ENCODE assay signal across 8 cellular contexts in genomic region chr16:85253127-85253941, GRCh38.
A peak's percentile ranks its signal among the peaks of the same experiment; 100 is the strongest.
DNase-seq lines count a peak whose midpoint lies in the region; ATAC-seq and TF ChIP-seq lines count a peak whose summit lies in the region.

No MANE protein-coding gene starts in this region.

- no peaks in the 10 kb centered on the region for H3K9me3 ChIP-seq in neural cell (ENCODE audit: low read length)
- H3K9me3 ChIP-seq in stomach, result no peaks in the 10 kb centered on the region

- ATAC-seq in HG03108 (IDR thresholded peaks at IDR 0.05; ENCODE audit: unreplicated experiment), result no peak

- intact Hi-C loops in stomach (cut with DNase I; ENCODE audit: low total_unique reads), result no loop called here

- peaks cover 0 to 19% (median 4%) of the 10 kb centered on the region in 4 donors for H3K4me1 ChIP-seq in stomach

- H3K4me3 ChIP-seq in neural cell (ENCODE audit: low read length), result no peak overlapping the region
- no peak overlapping the region for H3K4me3 ChIP-seq in stomach

- WGBS in stomach, 5 donors, result 34 to 64% (median 44%) methylated on average over 6 to 18 of the region's 20 CpGs

- H4K20me1 ChIP-seq in neural cell (ENCODE audit: insufficient read depth), result no peaks in the 10 kb centered on the region

- no peaks in the 10 kb centered on the region for H3F3A ChIP-seq in neural cell (ENCODE audit: insufficient read depth, low read length, poor library complexity, severe bottlenecking)

- no peaks in the 10 kb centered on the region for H3K79me2 ChIP-seq in neural cell (replicated peaks; ENCODE audit: insufficient read depth, low read length)

- H3K9ac ChIP-seq in neural cell (ENCODE audit: low read length), result no peak overlapping the region

- peak; percentile 99 for DNase-seq in 8988T
- DNase-seq in GM13976 (ENCODE audit: low spot score), result peak; percentile 93
- peak; percentile 83 for DNase-seq in NCI-H2171 (lab: John Stamatoyannopoulos, UW)
- DNase-seq in activated CD8-positive, alpha-beta memory T cell treated with anti-CD3 and anti-CD28 coated beads, Interleukin-2, amount 50 U/mL, for 4 hours, result peak; percentile 70
- peak; percentile 45 to 67 for DNase-seq in erythroblast (lab: John Stamatoyannopoulos, UW)
- DNase-seq in stomach, result peak; percentile 70

- in situ Hi-C loops in GM13976 (cut with MboI; ENCODE audit: low sequenced_read_pairs, unreplicated experiment), result no loop called here

- peak; percentile 89 for TF ChIP-seq RAD21 in neural cell (conservative IDR thresholded peaks at IDR 0.05)

- H3K27ac ChIP-seq in neural cell (ENCODE audit: low read length), result no peak overlapping the region
- no peak overlapping the region for H3K27ac ChIP-seq in stomach

- no peak overlapping the region for H3K4me2 ChIP-seq in neural cell (ENCODE audit: low read length)

- no peaks in the 10 kb centered on the region for H3K27me3 ChIP-seq in neural cell (ENCODE audit: insufficient read depth, low read depth, low read length)
- H3K27me3 ChIP-seq in stomach, result peaks cover 0 to 4% (median 2%) of the 10 kb centered on the region in 3 donors

- no peak for TF ChIP-seq EP300 in neural cell (conservative IDR thresholded peaks at IDR 0.05; ENCODE audit: poor library complexity, severe bottlenecking)
- no peak for TF ChIP-seq EP300 in stomach (IDR thresholded peaks at IDR 0.05)

- TF ChIP-seq CTCF in GM13976 (IDR thresholded peaks at IDR 0.05; ENCODE audit: borderline replicate concordance, control extremely low read depth, extremely low read depth, insufficient read depth, missing control alignments), result peak; percentile 98
- TF ChIP-seq CTCF in neural cell (IDR thresholded peaks at IDR 0.05; ENCODE audit: poor library complexity, severe bottlenecking), result peak; percentile 94
- TF ChIP-seq CTCF in stomach (IDR thresholded peaks at IDR 0.05), result peak in 5 of 7 experiments; percentile 51 to 93 (median 89)

- H2AFZ ChIP-seq in neural cell (ENCODE audit: low read depth, low read length), result no peak overlapping the region

- H3K36me3 ChIP-seq in neural cell (ENCODE audit: insufficient read depth, low read length), result no peaks in the 10 kb centered on the region
- no peaks in the 10 kb centered on the region for H3K36me3 ChIP-seq in stomach

- TF ChIP-seq POLR2A in erythroblast (IDR thresholded peaks at IDR 0.05; ENCODE audit: low read length) (no peak), stomach (IDR thresholded peaks at IDR 0.05) (no peak)

- H3K9me2 ChIP-seq in neural cell (ENCODE audit: insufficient read depth, low read length), result no peaks in the 10 kb centered on the region

TF ChIP-seq in neural cell, 6 proteins besides CTCF, POLR2A, EP300 and RAD21:
- TF ChIP-seq SMC3 (conservative IDR thresholded peaks at IDR 0.05; ENCODE audit: poor library complexity) (peak; percentile 84), TAF1 (IDR thresholded peaks at IDR 0.05; ENCODE audit: low read depth) (no peak)
